In genomic region chr13:80906860-80907259, GRCh38 we compare ENCODE assay signal across 27 cellular contexts.
DNase-seq lines count a peak whose midpoint lies in the region; ATAC-seq, FAIRE-seq and TF ChIP-seq lines count a peak whose summit lies in the region.
"Had no signal": no experiment of that assay in that cellular context is flagged by ENCODE, and none has a peak within 500 bp of the region (broad histone marks: within the 10 kb centered on the region; RNA-seq: fewer than 3 reads in every experiment).

No MANE protein-coding gene starts in this region.

- H3K4me1 ChIP-seq in naive thymus-derived CD4-positive, alpha-beta T cell (ENCODE audit: control insufficient read depth in 2 of 2, insufficient read depth in 2 of 2, low read length in 2 of 2): no peaks in the 10 kb centered on the region
- peaks cover 0 to 6% (median 0%) of the 10 kb centered on the region in 9 donors for H3K4me1 ChIP-seq in heart right ventricle
- H3K4me1 ChIP-seq: BE2C had no signal

- no peak for TF ChIP-seq POLR2A in GM12891 (IDR thresholded peaks at IDR 0.05; ENCODE audit: low read depth, low read length)

- H3K4me3 ChIP-seq in naive thymus-derived CD4-positive, alpha-beta T cell (ENCODE audit: low read length): no peak overlapping the region
- H3K4me3 ChIP-seq in heart right ventricle: no peak overlapping the region

- no peak overlapping the region for H3K4me3 Mint-ChIP-seq in naive B cell
- H3K4me3 Mint-ChIP-seq in natural killer cell: no peak overlapping the region
- H3K4me3 Mint-ChIP-seq in naive thymus-derived CD4-positive, alpha-beta T cell: no peak overlapping the region
- H3K4me3 Mint-ChIP-seq: CD14-positive monocyte; CD8-positive, alpha-beta memory T cell had no signal

- H3K9me3 ChIP-seq in naive thymus-derived CD4-positive, alpha-beta T cell (ENCODE audit: control insufficient read depth in 2 of 3, low read length in 3 of 3): no peaks in the 10 kb centered on the region
- H3K9me3 ChIP-seq in heart right ventricle: peaks cover 0 to 26% (median 7%) of the 10 kb centered on the region in 11 donors
- H3K9me3 ChIP-seq: BE2C had no signal

- FAIRE-seq in GM12891 (lab: Jason Lieb, UNC): no peak
- FAIRE-seq: H54, HepG2 had no signal

- H3K27ac Mint-ChIP-seq in naive B cell (no peak overlapping the region), natural killer cell (no peak overlapping the region)
- H3K27ac Mint-ChIP-seq in naive thymus-derived CD4-positive, alpha-beta T cell: no peak overlapping the region
- H3K27ac Mint-ChIP-seq: CD14-positive monocyte; CD8-positive, alpha-beta memory T cell had no signal

- H3K36me3 ChIP-seq in naive thymus-derived CD4-positive, alpha-beta T cell (ENCODE audit: control insufficient read depth in 2 of 3, insufficient read depth in 3 of 3, low read length in 3 of 3): no peaks in the 10 kb centered on the region
- H3K36me3 ChIP-seq in heart right ventricle: peaks cover 0 to 19% (median 0%) of the 10 kb centered on the region in 9 donors
- H3K36me3 ChIP-seq: BE2C had no signal

- H3K27me3 Mint-ChIP-seq in naive B cell: no peaks in the 10 kb centered on the region
- no peaks in the 10 kb centered on the region for H3K27me3 Mint-ChIP-seq in natural killer cell (ENCODE audit: low read depth in 2 of 2)
- no peaks in the 10 kb centered on the region for H3K27me3 Mint-ChIP-seq in naive thymus-derived CD4-positive, alpha-beta T cell
- H3K27me3 Mint-ChIP-seq: CD8-positive, alpha-beta memory T cell had no signal

- no peaks in the 10 kb centered on the region for H3K36me3 Mint-ChIP-seq in naive B cell
- no peaks in the 10 kb centered on the region for H3K36me3 Mint-ChIP-seq in natural killer cell
- no peaks in the 10 kb centered on the region for H3K36me3 Mint-ChIP-seq in naive thymus-derived CD4-positive, alpha-beta T cell
- H3K36me3 Mint-ChIP-seq: CD14-positive monocyte had no signal

- TF ChIP-seq CTCF in natural killer cell (IDR thresholded peaks at IDR 0.05) (no peak), heart right ventricle (IDR thresholded peaks at IDR 0.05) (no peak)

- peak; percentile 12 to 55 for ATAC-seq in naive B cell (ENCODE audit: low read depth in 2 of 2)
- no peak for ATAC-seq in natural killer cell
- no peak for ATAC-seq in naive thymus-derived CD4-positive, alpha-beta T cell
- ATAC-seq in heart right ventricle: no peak
- ATAC-seq: HepG2 had no signal

- H3K9me3 Mint-ChIP-seq in naive B cell (peaks cover 0 to 7% (median 5%) of the 10 kb centered on the region in 7 donors), natural killer cell (peaks cover 0 to 2% of the 10 kb centered on the region in 2 donors)
- H3K9me3 Mint-ChIP-seq in naive thymus-derived CD4-positive, alpha-beta T cell: peaks cover 0 to 10% (median 2%) of the 10 kb centered on the region in 11 donors

- H3K27ac ChIP-seq in naive thymus-derived CD4-positive, alpha-beta T cell (ENCODE audit: low read depth, low read length): no peak overlapping the region
- H3K27ac ChIP-seq in heart right ventricle: no peak overlapping the region

- no peaks in the 10 kb centered on the region for H3K4me1 Mint-ChIP-seq in naive B cell
- no peaks in the 10 kb centered on the region for H3K4me1 Mint-ChIP-seq in natural killer cell
- H3K4me1 Mint-ChIP-seq in naive thymus-derived CD4-positive, alpha-beta T cell: no peaks in the 10 kb centered on the region
- H3K4me1 Mint-ChIP-seq: CD14-positive monocyte; CD8-positive, alpha-beta memory T cell had no signal

- POLR2A ChIA-PET in naive thymus-derived CD4-positive, alpha-beta T cell (lab: Charles Lee): no interaction called here

- intact Hi-C loops in natural killer cell (cut with micrococcal nuclease): no loop called here
- intact Hi-C loops in naive thymus-derived CD4-positive, alpha-beta T cell (cut with micrococcal nuclease): no loop called here
- intact Hi-C loops in heart right ventricle (cut with DNase I): no loop called here

- CTCF ChIA-PET in naive thymus-derived CD4-positive, alpha-beta T cell (lab: Charles Lee): no interaction called here

- DNase-seq in GM12891 (ENCODE audit: insufficient read length, low spot score) (no peak), NOMO-1 treated with dmso at 0.1 percent for 144 hours (lab: John Stamatoyannopoulos, UW; ENCODE audit: unreplicated experiment) (peak; percentile 36), SKM-1 treated with dmso at 0.1 percent for 144 hours (lab: John Stamatoyannopoulos, UW; ENCODE audit: unreplicated experiment) (peak; percentile 35), naive B cell (no peak), natural killer cell (no peak), COLO829 (ENCODE audit: low spot score) (no peak), heart right ventricle (no peak)
- DNase-seq in naive thymus-derived CD4-positive, alpha-beta T cell: no peak
- DNase-seq: 8988T; ACHN; BE2C; Calu3; CD8-positive, alpha-beta memory T cell; DMS79 treated with DMSO at 0.1 percent for 48 hours; GF-D8; Karpas-422; NCI-H1417; NCI-H1694; NCI-H2029 treated with DMSO at 0.1 percent for 48 hours; NCI-H446 treated with DMSO at 0.1 percent for 48 hours; NCI-H526; Right ventricle myocardium superior; RPMI8226; SW 1271 had no signal

- 83 to 88% methylated on average over 2 of the region's 2 CpGs for WGBS in heart right ventricle, 2 donors

- H3K27me3 ChIP-seq in naive thymus-derived CD4-positive, alpha-beta T cell (ENCODE audit: control insufficient read depth in 2 of 2, insufficient read depth in 2 of 2, low read length in 2 of 2): no peaks in the 10 kb centered on the region
- H3K27me3 ChIP-seq in heart right ventricle: no peaks in the 10 kb centered on the region
- H3K27me3 ChIP-seq: BE2C had no signal

TF ChIP-seq in GM12891, 5 proteins besides CTCF, POLR2A, EP300 and RAD21:
- TF ChIP-seq SPI1 (IDR thresholded peaks at IDR 0.05; ENCODE audit: low read depth, low read length) (peak; percentile 31; the same call in 1 of the 2 replicates), POLR2AphosphoS5 (IDR thresholded peaks at IDR 0.05; ENCODE audit: low read depth, low read length) (no peak)

Comparison
In these comparisons a context has a peak if more than half of its experiments do, and no peak if none do; other contexts are left out.
1. DNase-seq: peak in NOMO-1 treated with dmso at 0.1 percent for 144 hours (single experiment) and SKM-1 treated with dmso at 0.1 percent for 144 hours (single experiment); none in GM12891 (single experiment), naive B cell (single experiment), natural killer cell (single experiment), COLO829 (single experiment), naive thymus-derived CD4-positive, alpha-beta T cell (0 of 9) and heart right ventricle (0 of 2).
2. ATAC-seq: peak in naive B cell (2 of 2); none in natural killer cell (0 of 3), naive thymus-derived CD4-positive, alpha-beta T cell (single experiment) and heart right ventricle (0 of 8).